ENCODE assay signal across 10 cellular contexts in the genomic region with DNA sequence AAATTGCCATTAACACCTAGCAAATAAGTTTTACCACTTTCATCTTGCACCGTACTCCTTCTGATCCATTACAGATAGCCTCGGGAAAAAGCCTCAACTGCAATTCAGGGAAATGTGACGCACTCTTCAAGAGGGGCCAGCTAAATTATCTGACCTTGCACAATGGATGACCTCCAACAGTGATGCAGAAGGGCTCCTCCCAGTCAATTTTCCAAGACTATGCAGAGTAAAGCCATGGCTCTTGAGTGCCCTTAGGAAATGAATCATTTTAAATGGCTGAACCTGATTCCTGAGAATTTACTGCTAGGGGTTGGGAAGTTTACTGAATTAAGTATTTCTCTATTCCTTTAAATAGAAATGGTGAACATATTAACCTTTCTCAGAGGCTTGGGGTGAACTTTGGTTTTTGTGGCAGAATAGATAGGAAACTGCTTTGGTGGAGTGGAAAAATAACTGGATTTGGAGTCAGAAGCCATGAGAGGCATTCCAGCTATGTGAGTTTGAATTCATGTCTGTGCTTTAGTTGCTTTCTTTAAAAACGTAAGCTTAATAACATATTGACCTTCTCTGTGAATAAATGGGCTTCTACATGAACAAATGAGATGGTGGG.
DNase-seq lines count a peak whose midpoint lies in the region; ATAC-seq and TF ChIP-seq lines count a peak whose summit lies in the region.
"Had no signal": no experiment of that assay in that cellular context is flagged by ENCODE, and none has a peak within 500 bp of the region (broad histone marks: within the 10 kb centered on the region; RNA-seq: fewer than 3 reads in every experiment).

No MANE protein-coding gene starts in this region.

- H3K4me3 ChIP-seq in heart left ventricle: no peak overlapping the region

- no peaks in the 10 kb centered on the region for H3K27me3 ChIP-seq in heart left ventricle

- H3K9me3 Mint-ChIP-seq in WTC11: peaks cover 21% of the 10 kb centered on the region
- no peaks in the 10 kb centered on the region for H3K9me3 Mint-ChIP-seq in activated CD4-positive, alpha-beta T cell treated with anti-CD3 and anti-CD28 coated beads, Interleukin-2, amount 10 ng/mL, durations not matched to agents 7 days and 5 days

- TF ChIP-seq CTCF in WTC11 (IDR thresholded peaks at IDR 0.05) (no peak), heart left ventricle (IDR thresholded peaks at IDR 0.05) (no peak)

- peak overlapping the region; percentile 39 to 87 (median 72) for H3K27ac ChIP-seq in heart left ventricle

- no peak for TF ChIP-seq POLR2A in heart left ventricle (IDR thresholded peaks at IDR 0.05)

- peaks cover 53% of the 10 kb centered on the region for H3K4me1 Mint-ChIP-seq in WTC11
- peaks cover 5% of the 10 kb centered on the region for H3K4me1 Mint-ChIP-seq in activated CD4-positive, alpha-beta T cell treated with anti-CD3 and anti-CD28 coated beads, Interleukin-2, amount 10 ng/mL, durations not matched to agents 7 days and 5 days

- H3K36me3 ChIP-seq in heart left ventricle: peaks cover 0 to 7% (median 0%) of the 10 kb centered on the region in 9 donors

- H3K27ac Mint-ChIP-seq in WTC11: no peak overlapping the region; the same call in 1 of the 2 replicates
- H3K27ac Mint-ChIP-seq in activated CD4-positive, alpha-beta T cell treated with anti-CD3 and anti-CD28 coated beads, Interleukin-2, amount 10 ng/mL, durations not matched to agents 7 days and 5 days: no peak overlapping the region
- H3K27ac Mint-ChIP-seq: HFFc6 had no signal

- H3K36me3 Mint-ChIP-seq in WTC11: peaks cover 23% of the 10 kb centered on the region
- no peaks in the 10 kb centered on the region for H3K36me3 Mint-ChIP-seq in activated CD4-positive, alpha-beta T cell treated with anti-CD3 and anti-CD28 coated beads, Interleukin-2, amount 10 ng/mL, durations not matched to agents 7 days and 5 days (ENCODE audit: low read depth)

- POLR2A ChIA-PET in WTC11 (lab: Charles Lee): no interaction called here
- POLR2A ChIA-PET in activated CD4-positive, alpha-beta T cell treated with anti-CD3 and anti-CD28 coated beads, Interleukin-2, amount 10 ng/mL, durations not matched to agents 7 days and 5 days (lab: Charles Lee): no interaction called here

- H3K4me3 Mint-ChIP-seq in WTC11: no peak overlapping the region
- H3K4me3 Mint-ChIP-seq in activated CD4-positive, alpha-beta T cell treated with anti-CD3 and anti-CD28 coated beads, Interleukin-2, amount 10 ng/mL, durations not matched to agents 7 days and 5 days: no peak overlapping the region
- H3K4me3 Mint-ChIP-seq: HFFc6 had no signal

- peaks cover 8 to 69% (median 34%) of the 10 kb centered on the region in 12 donors for H3K4me1 ChIP-seq in heart left ventricle

- CTCF ChIA-PET in WTC11 (lab: Charles Lee): no interaction called here
- CTCF ChIA-PET in activated CD4-positive, alpha-beta T cell treated with anti-CD3 and anti-CD28 coated beads, Interleukin-2, amount 10 ng/mL, durations not matched to agents 7 days and 5 days (lab: Charles Lee): no interaction called here

- DNase-seq in AG08395 (ENCODE audit: low spot score) (peak; percentile 44), WTC11 (ENCODE audit: low spot score) (no peak), heart left ventricle (peak in 4 of 5 donors; percentile 30 to 69 (median 59)), pulmonary artery endothelial cell (ENCODE audit: low read depth, low spot score) (peak; percentile 89), OCI-M1 (lab: John Stamatoyannopoulos, UW) (no peak), SHP77 treated with DMSO at 0.1 percent for 48 hours (lab: John Stamatoyannopoulos, UW) (no peak)
- no peak for DNase-seq in activated CD4-positive, alpha-beta T cell treated with anti-CD3 and anti-CD28 coated beads, Interleukin-2, amount 10 ng/mL, durations not matched to agents 7 days and 5 days
- DNase-seq: HFFc6, NCI-H1436 had no signal

- H3K27me3 Mint-ChIP-seq in WTC11 (ENCODE audit: low read depth): peaks cover 9% of the 10 kb centered on the region; the same call in 1 of the 2 replicates
- peaks cover 23% of the 10 kb centered on the region for H3K27me3 Mint-ChIP-seq in activated CD4-positive, alpha-beta T cell treated with anti-CD3 and anti-CD28 coated beads, Interleukin-2, amount 10 ng/mL, durations not matched to agents 7 days and 5 days

- WGBS in heart left ventricle, 4 donors: 24 to 37% (median 27%) methylated on average over 4 of the region's 4 CpGs

- intact Hi-C loops in heart left ventricle (cut with DNase I): loop anchor here in 4 of 10 donors (5.0 to 10.0 kb wide), 2 partner anchors 163 to 220 kb away; partner anchors contain the start of gene TMTC1 (in 2 of the 4)

- H3K9me3 ChIP-seq in heart left ventricle: no peaks in the 10 kb centered on the region

- peak; percentile 55; the same call in 1 of the 2 replicates for ATAC-seq in WTC11
- ATAC-seq in heart left ventricle: peak; percentile 76 to 97 (median 96)
- no peak for ATAC-seq in GM19452 (IDR thresholded peaks at IDR 0.05; ENCODE audit: unreplicated experiment)

TF ChIP-seq in WTC11, 78 proteins besides CTCF, POLR2A, EP300 and RAD21:
- TF ChIP-seq IRF2 (CRISPR knock-in tag; IDR thresholded peaks at IDR 0.05; ENCODE audit: borderline replicate concordance, low read depth): no peak
- no peak for TF ChIP-seq JAZF1 (CRISPR knock-in tag; IDR thresholded peaks at IDR 0.05)
- TF ChIP-seq, protein P1, sequence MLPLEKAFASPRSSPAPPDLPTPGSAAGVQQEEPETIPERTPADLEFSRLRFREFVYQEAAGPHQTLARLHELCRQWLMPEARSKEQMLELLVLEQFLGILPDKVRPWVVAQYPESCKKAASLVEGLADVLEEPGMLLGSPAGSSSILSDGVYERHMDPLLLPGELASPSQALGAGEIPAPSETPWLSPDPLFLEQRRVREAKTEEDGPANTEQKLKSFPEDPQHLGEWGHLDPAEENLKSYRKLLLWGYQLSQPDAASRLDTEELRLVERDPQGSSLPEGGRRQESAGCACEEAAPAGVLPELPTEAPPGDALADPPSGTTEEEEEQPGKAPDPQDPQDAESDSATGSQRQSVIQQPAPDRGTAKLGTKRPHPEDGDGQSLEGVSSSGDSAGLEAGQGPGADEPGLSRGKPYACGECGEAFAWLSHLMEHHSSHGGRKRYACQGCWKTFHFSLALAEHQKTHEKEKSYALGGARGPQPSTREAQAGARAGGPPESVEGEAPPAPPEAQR (CRISPR knock-in tag; IDR thresholded peaks at IDR 0.05): no peak
- TF ChIP-seq NR2C2 (CRISPR knock-in tag; IDR thresholded peaks at IDR 0.05): no peak
- no peak for TF ChIP-seq CBFB (CRISPR knock-in tag; IDR thresholded peaks at IDR 0.05; ENCODE audit: low read depth)
- TF ChIP-seq, protein P2, sequence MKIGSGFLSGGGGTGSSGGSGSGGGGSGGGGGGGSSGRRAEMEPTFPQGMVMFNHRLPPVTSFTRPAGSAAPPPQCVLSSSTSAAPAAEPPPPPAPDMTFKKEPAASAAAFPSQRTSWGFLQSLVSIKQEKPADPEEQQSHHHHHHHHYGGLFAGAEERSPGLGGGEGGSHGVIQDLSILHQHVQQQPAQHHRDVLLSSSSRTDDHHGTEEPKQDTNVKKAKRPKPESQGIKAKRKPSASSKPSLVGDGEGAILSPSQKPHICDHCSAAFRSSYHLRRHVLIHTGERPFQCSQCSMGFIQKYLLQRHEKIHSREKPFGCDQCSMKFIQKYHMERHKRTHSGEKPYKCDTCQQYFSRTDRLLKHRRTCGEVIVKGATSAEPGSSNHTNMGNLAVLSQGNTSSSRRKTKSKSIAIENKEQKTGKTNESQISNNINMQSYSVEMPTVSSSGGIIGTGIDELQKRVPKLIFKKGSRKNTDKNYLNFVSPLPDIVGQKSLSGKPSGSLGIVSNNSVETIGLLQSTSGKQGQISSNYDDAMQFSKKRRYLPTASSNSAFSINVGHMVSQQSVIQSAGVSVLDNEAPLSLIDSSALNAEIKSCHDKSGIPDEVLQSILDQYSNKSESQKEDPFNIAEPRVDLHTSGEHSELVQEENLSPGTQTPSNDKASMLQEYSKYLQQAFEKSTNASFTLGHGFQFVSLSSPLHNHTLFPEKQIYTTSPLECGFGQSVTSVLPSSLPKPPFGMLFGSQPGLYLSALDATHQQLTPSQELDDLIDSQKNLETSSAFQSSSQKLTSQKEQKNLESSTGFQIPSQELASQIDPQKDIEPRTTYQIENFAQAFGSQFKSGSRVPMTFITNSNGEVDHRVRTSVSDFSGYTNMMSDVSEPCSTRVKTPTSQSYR (CRISPR knock-in tag; IDR thresholded peaks at IDR 0.05): no peak
- no peak for TF ChIP-seq NFATC4 (CRISPR knock-in tag; IDR thresholded peaks at IDR 0.05)
- TF ChIP-seq NFE2L1 (CRISPR knock-in tag; IDR thresholded peaks at IDR 0.05): no peak

Comparison
In these comparisons a context has a peak if more than half of its experiments do, and no peak if none do; other contexts are left out.
1. DNase-seq: peak in AG08395 (single experiment), heart left ventricle (4 of 5) and pulmonary artery endothelial cell (single experiment); none in WTC11 (single experiment), OCI-M1 (single experiment), activated CD4-positive, alpha-beta T cell treated with anti-CD3 and anti-CD28 coated beads, Interleukin-2, amount 10 ng/mL, durations not matched to agents 7 days and 5 days (single experiment) and SHP77 treated with DMSO at 0.1 percent for 48 hours (single experiment).